Comparison of ENCODE assay signal across 2 cellular contexts in the genomic region with DNA sequence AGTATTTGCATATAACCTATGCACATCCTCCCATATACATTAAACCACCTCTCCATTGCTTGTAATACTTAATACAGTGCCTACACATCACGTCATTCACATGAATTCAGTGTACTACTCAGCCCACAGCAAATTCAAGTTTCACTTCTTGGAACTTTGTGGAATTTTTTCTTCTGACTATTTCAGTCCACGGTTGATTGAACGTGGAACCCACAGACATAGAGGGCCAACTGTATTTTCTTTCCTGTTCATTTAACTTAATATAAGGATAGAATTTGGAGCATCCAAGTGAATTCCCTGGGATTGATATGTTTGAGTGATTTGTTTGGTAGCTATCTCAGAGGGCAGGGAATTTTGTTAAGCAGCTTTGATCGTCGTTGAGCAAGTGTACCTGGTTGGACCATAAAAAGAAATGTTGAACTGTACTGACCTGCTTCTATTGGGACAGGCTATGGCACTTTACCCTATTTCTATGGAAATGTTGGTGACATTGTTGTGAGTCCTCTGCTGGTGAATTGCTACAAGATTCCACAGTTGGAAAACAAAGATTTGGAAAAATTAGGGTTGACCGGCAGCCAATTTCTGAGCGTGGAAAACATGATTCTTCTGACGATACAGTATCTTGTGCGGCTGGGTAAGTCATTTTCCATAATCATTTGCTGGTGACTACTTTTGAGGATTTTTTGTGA.
TF ChIP-seq lines count a peak whose summit lies in the region.

No MANE protein-coding gene starts in this region.

TF ChIP-seq in liver, 16 proteins besides CTCF, POLR2A, EP300 and RAD21 (continued from another document):
- TF ChIP-seq, protein P1, sequence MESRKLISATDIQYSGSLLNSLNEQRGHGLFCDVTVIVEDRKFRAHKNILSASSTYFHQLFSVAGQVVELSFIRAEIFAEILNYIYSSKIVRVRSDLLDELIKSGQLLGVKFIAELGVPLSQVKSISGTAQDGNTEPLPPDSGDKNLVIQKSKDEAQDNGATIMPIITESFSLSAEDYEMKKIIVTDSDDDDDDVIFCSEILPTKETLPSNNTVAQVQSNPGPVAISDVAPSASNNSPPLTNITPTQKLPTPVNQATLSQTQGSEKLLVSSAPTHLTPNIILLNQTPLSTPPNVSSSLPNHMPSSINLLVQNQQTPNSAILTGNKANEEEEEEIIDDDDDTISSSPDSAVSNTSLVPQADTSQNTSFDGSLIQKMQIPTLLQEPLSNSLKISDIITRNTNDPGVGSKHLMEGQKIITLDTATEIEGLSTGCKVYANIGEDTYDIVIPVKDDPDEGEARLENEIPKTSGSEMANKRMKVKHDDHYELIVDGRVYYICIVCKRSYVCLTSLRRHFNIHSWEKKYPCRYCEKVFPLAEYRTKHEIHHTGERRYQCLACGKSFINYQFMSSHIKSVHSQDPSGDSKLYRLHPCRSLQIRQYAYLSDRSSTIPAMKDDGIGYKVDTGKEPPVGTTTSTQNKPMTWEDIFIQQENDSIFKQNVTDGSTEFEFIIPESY (IDR thresholded peaks at IDR 0.05): no peak
- no peak for TF ChIP-seq FOXA1 (IDR thresholded peaks at IDR 0.05)
- peak in 1 of 2 donors; percentile 29 for TF ChIP-seq HNF4A (conservative IDR thresholded peaks at IDR 0.05)
- TF ChIP-seq, protein P2, sequence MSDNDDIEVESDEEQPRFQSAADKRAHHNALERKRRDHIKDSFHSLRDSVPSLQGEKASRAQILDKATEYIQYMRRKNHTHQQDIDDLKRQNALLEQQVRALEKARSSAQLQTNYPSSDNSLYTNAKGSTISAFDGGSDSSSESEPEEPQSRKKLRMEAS (IDR thresholded peaks at IDR 0.05): no peak
- TF ChIP-seq, protein P3, sequence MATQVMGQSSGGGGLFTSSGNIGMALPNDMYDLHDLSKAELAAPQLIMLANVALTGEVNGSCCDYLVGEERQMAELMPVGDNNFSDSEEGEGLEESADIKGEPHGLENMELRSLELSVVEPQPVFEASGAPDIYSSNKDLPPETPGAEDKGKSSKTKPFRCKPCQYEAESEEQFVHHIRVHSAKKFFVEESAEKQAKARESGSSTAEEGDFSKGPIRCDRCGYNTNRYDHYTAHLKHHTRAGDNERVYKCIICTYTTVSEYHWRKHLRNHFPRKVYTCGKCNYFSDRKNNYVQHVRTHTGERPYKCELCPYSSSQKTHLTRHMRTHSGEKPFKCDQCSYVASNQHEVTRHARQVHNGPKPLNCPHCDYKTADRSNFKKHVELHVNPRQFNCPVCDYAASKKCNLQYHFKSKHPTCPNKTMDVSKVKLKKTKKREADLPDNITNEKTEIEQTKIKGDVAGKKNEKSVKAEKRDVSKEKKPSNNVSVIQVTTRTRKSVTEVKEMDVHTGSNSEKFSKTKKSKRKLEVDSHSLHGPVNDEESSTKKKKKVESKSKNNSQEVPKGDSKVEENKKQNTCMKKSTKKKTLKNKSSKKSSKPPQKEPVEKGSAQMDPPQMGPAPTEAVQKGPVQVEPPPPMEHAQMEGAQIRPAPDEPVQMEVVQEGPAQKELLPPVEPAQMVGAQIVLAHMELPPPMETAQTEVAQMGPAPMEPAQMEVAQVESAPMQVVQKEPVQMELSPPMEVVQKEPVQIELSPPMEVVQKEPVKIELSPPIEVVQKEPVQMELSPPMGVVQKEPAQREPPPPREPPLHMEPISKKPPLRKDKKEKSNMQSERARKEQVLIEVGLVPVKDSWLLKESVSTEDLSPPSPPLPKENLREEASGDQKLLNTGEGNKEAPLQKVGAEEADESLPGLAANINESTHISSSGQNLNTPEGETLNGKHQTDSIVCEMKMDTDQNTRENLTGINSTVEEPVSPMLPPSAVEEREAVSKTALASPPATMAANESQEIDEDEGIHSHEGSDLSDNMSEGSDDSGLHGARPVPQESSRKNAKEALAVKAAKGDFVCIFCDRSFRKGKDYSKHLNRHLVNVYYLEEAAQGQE (IDR thresholded peaks at IDR 0.05): no peak
- TF ChIP-seq GABPA (IDR thresholded peaks at IDR 0.05 in 1 of 2, conservative IDR thresholded peaks at IDR 0.05 in 1 of 2): no peak
- no peak for TF ChIP-seq NR2F2 (IDR thresholded peaks at IDR 0.05)
- TF ChIP-seq SP1 (IDR thresholded peaks at IDR 0.05): peak; percentile 36
- no peak for TF ChIP-seq YY1 (IDR thresholded peaks at IDR 0.05)
- no peak for TF ChIP-seq JUND (IDR thresholded peaks at IDR 0.05)
TF ChIP-seq in liver: peak in this region for 3.

TF ChIP-seq in HepG2, 621 proteins besides CTCF, POLR2A, EP300 and RAD21 (continued from another document):
- TF ChIP-seq, protein P4, sequence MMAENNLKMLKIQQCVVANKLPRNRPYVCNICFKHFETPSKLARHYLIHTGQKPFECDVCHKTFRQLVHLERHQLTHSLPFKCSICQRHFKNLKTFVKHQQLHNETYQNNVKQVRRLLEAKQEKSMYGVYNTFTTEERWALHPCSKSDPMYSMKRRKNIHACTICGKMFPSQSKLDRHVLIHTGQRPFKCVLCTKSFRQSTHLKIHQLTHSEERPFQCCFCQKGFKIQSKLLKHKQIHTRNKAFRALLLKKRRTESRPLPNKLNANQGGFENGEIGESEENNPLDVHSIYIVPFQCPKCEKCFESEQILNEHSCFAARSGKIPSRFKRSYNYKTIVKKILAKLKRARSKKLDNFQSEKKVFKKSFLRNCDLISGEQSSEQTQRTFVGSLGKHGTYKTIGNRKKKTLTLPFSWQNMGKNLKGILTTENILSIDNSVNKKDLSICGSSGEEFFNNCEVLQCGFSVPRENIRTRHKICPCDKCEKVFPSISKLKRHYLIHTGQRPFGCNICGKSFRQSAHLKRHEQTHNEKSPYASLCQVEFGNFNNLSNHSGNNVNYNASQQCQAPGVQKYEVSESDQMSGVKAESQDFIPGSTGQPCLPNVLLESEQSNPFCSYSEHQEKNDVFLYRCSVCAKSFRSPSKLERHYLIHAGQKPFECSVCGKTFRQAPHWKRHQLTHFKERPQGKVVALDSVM (CRISPR knock-in tag; IDR thresholded peaks at IDR 0.05): no peak
- TF ChIP-seq ZNF816 (CRISPR knock-in tag; IDR thresholded peaks at IDR 0.05; ENCODE audit: borderline replicate concordance) (no peak), ZNF329 (CRISPR knock-in tag; IDR thresholded peaks at IDR 0.05; ENCODE audit: low read depth) (no peak), SMARCC2 (IDR thresholded peaks at IDR 0.05) (no peak), TSC22D2 (CRISPR knock-in tag; IDR thresholded peaks at IDR 0.05; ENCODE audit: borderline replicate concordance) (no peak), ZNF616 (CRISPR knock-in tag; IDR thresholded peaks at IDR 0.05; ENCODE audit: low read depth) (no peak), KDM1A (CRISPR knock-in tag; IDR thresholded peaks at IDR 0.05) (no peak)
